ENCODE assay signal across 29 cellular contexts in the genomic region with DNA sequence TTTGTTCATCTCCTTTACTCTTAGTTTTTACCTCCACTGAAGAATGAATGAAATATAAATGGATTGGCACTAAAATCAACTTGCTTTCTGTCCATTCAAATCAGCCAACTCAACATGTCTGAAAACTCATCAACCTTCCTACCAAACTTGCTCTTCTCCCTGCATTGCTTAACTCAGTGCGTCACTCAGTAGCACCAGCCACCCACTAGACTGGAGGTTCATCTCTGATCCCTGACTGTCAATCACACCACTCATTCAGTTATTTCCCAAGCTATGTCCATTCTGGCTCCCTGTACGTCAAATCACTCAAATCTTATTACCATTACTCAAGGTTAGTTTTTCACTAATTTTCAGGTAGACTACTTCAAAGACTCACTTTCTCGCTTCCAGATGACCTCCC.
"Had no signal": no experiment of that assay in that cellular context is flagged by ENCODE, and none has a peak within 500 bp of the region (broad histone marks: within the 10 kb centered on the region; RNA-seq: fewer than 3 reads in every experiment).

No MANE protein-coding gene starts in this region.

- H3K27me3 ChIP-seq: adrenal gland, body of pancreas, breast epithelium, MG63 had no signal

- H3K36me3 Mint-ChIP-seq: activated naive CD4-positive, alpha-beta T cell treated with anti-CD3 and anti-CD28 coated beads, Interleukin-2, amount 50 U/mL, for 72 hours had no signal

- ATAC-seq: activated CD8-positive, alpha-beta T cell treated with anti-CD3 and anti-CD28 coated beads for 36 hours; activated naive CD4-positive, alpha-beta T cell treated with anti-CD3 and anti-CD28 coated beads, Interleukin-2, amount 50 U/mL, for 72 hours; body of pancreas had no signal

- H3K4me3 Mint-ChIP-seq: activated CD8-positive, alpha-beta T cell treated with anti-CD3 and anti-CD28 coated beads for 36 hours; activated naive CD4-positive, alpha-beta T cell treated with anti-CD3 and anti-CD28 coated beads for 36 hours had no signal

- H3K27ac Mint-ChIP-seq: activated CD8-positive, alpha-beta T cell treated with anti-CD3 and anti-CD28 coated beads for 36 hours; activated naive CD4-positive, alpha-beta T cell treated with anti-CD3 and anti-CD28 coated beads for 36 hours; activated naive CD4-positive, alpha-beta T cell treated with anti-CD3 and anti-CD28 coated beads, Interleukin-2, amount 50 U/mL, for 72 hours; activated T-helper 2 cell treated with anti-CD3 and anti-CD28 coated beads, Interferon-gamma antibody, Interleukin-2, Interleukin-4, amounts not matched to agents 10 μg/mL and 5 μg/mL and 100 μg/mL, durations not matched to agents 14 hours and 24 hours and 36 hours had no signal

- DNase-seq: activated CD4-positive, alpha-beta T cell treated with anti-CD3 and anti-CD28 coated beads for 1 hour; activated CD4-positive, alpha-beta T cell treated with anti-CD3 and anti-CD28 coated beads for 48 hours; activated CD4-positive, CD25-positive, alpha-beta regulatory T cell; activated CD8-positive, alpha-beta T cell treated with anti-CD3 and anti-CD28 coated beads for 36 hours; activated gamma-delta T cell; activated naive CD4-positive, alpha-beta T cell treated with anti-CD3 and anti-CD28 coated beads for 36 hours; activated T-cell treated with anti-CD3 and anti-CD28 coated beads, Interleukin-2, amount 50 U/mL, for 1 hour; adrenal gland; body of pancreas; Kasumi-1; KG1; MG63; NCI-H1048; NCI-H1105 treated with DMSO at 0.1 percent for 48 hours; NCI-H1436; NCI-H1694; NCI-H2029; NCI-H345; NCI-H524 treated with DMSO at 0.1 percent for 48 hours; PC-9; Right ventricle myocardium superior; SW 1271; T-helper 1 cell; T-helper 2 cell; T-helper 9 cell; WERI-Rb-1 had no signal

- H3K4me3 ChIP-seq: adrenal gland, body of pancreas, breast epithelium, MG63, PC-9 had no signal

- H3K4me1 ChIP-seq: body of pancreas, breast epithelium had no signal

- H3K27me3 Mint-ChIP-seq: activated CD8-positive, alpha-beta T cell treated with anti-CD3 and anti-CD28 coated beads for 36 hours had no signal

- H3K27ac ChIP-seq: adrenal gland, body of pancreas, breast epithelium, PC-9, WERI-Rb-1 had no signal
